In genomic region chr16:85635545-85636140, GRCh38 we compare ENCODE assay signal across 1 cellular context.
TF ChIP-seq lines count a peak whose summit lies in the region.

No MANE protein-coding gene starts in this region.

TF ChIP-seq in SK-N-SH, 30 proteins besides CTCF, POLR2A, EP300 and RAD21:
- TF ChIP-seq REST (IDR thresholded peaks at IDR 0.05; ENCODE audit: low read depth, low read length) (no peak), PBX3 (IDR thresholded peaks at IDR 0.05) (no peak), RCOR1 (IDR thresholded peaks at IDR 0.05; ENCODE audit: low read length) (no peak), RXRA (IDR thresholded peaks at IDR 0.05; ENCODE audit: borderline replicate concordance, low read depth) (no peak), MAX (IDR thresholded peaks at IDR 0.05; ENCODE audit: low read depth) (no peak), USF2 (IDR thresholded peaks at IDR 0.05; ENCODE audit: borderline replicate concordance, low read depth, low read length) (no peak), TCF12 (IDR thresholded peaks at IDR 0.05) (no peak), TAF1 (IDR thresholded peaks at IDR 0.05; ENCODE audit: borderline replicate concordance, low read depth, low read length) (no peak), NFIC (IDR thresholded peaks at IDR 0.05; ENCODE audit: borderline replicate concordance) (no peak), NRF1 (IDR thresholded peaks at IDR 0.05; ENCODE audit: low read depth, low read length) (no peak), MXI1 (IDR thresholded peaks at IDR 0.05; ENCODE audit: low read depth, low read length) (no peak), SMC3 (IDR thresholded peaks at IDR 0.05; ENCODE audit: low read depth, low read length) (no peak), GABPA (IDR thresholded peaks at IDR 0.05; ENCODE audit: low read depth) (no peak)
